Comparison of ENCODE assay signal across 13 cellular contexts in genomic region chr4:24809376-24809775, GRCh38. TPM values are rescaled to one million over a fixed set of nuclear protein-coding genes. Genes with fewer than 3 reads are reported as not detected.
DNase-seq lines count a peak whose midpoint lies in the region; ATAC-seq and TF ChIP-seq lines count a peak whose summit lies in the region.
"Had no signal": no experiment of that assay in that cellular context is flagged by ENCODE, and none has a peak within 500 bp of the region (broad histone marks: within the 10 kb centered on the region; RNA-seq: fewer than 3 reads in every experiment).

No MANE protein-coding gene starts in this region.

- intact Hi-C loops in left colon (cut with DNase I, micrococcal nuclease) = no loop called here

- H3K27ac ChIP-seq in brain microvascular endothelial cell = no peak overlapping the region

- POLR2A ChIA-PET in BJ (lab: Charles Lee) = no interaction called here

- TF ChIP-seq CTCF in BJ (IDR thresholded peaks at IDR 0.05; ENCODE audit: insufficient read depth, low read depth, low read length) = 0 out of 2 replicates have a peak, but pooled peaks have one; percentile 3
- peak; percentile 33 for TF ChIP-seq CTCF in HFFc6 (IDR thresholded peaks at IDR 0.05)
- TF ChIP-seq CTCF in brain microvascular endothelial cell (IDR thresholded peaks at IDR 0.05; ENCODE audit: low read depth, low read length, missing control alignments) = peak; percentile 42
- no peak for TF ChIP-seq CTCF in nephron progenitor cell (IDR thresholded peaks at IDR 0.05)

- H3K4me1 Mint-ChIP-seq in HFFc6 (ENCODE audit: low read depth) (peaks cover 16% of the 10 kb centered on the region), nephron progenitor cell (peaks cover 22% of the 10 kb centered on the region)
- no peaks in the 10 kb centered on the region for H3K4me1 Mint-ChIP-seq in activated T-cell treated with anti-CD3 and anti-CD28 coated beads, Interleukin-2, amount 50 U/mL, for 24 hours (ENCODE audit: low read depth)

- CTCF ChIA-PET in BJ (lab: Yijun Ruan, JAX) = interaction anchor here (1.1 to 2.9 kb wide), 2 partner anchors 12 to 47 kb away, joined by 4 to 8 read pairs; no protein-coding TSS in a partner anchor

- in situ Hi-C loops in brain microvascular endothelial cell (cut with HindIII; ENCODE audit: low pct_ligation_motif_present, low sequenced_read_pairs) = no loop called here

- H3K27me3 Mint-ChIP-seq in HFFc6 (ENCODE audit: insufficient read depth) (no peaks in the 10 kb centered on the region), nephron progenitor cell (ENCODE audit: low read depth, poor library complexity) (peaks cover 5% of the 10 kb centered on the region)
- peaks cover 6% of the 10 kb centered on the region for H3K27me3 Mint-ChIP-seq in activated T-cell treated with anti-CD3 and anti-CD28 coated beads, Interleukin-2, amount 50 U/mL, for 24 hours

- DNase-seq in BJ (ENCODE audit: low read depth) (no peak), HFFc6 (no peak), brain microvascular endothelial cell (no peak), left colon (no peak), nephron progenitor cell (no peak)
- DNase-seq in activated T-cell treated with anti-CD3 and anti-CD28 coated beads, Interleukin-2, amount 50 U/mL, for 24 hours = no peak
- DNase-seq in stimulated activated CD4-positive, alpha-beta T cell treated with anti-CD3 and anti-CD28 coated beads, Interleukin-12 subunit alpha, Interleukin-12 subunit beta, amount 100 ng/mL, for 4 hours = no peak
- DNase-seq: dorsolateral prefrontal cortex, NCI-H187, retina had no signal

- H3K4me3 Mint-ChIP-seq in HFFc6 (no peak overlapping the region), nephron progenitor cell (no peak overlapping the region)
- H3K4me3 Mint-ChIP-seq in activated T-cell treated with anti-CD3 and anti-CD28 coated beads, Interleukin-2, amount 50 U/mL, for 24 hours = no peak overlapping the region
- H3K4me3 Mint-ChIP-seq: T-helper 2 cell treated with Interferon-gamma antibody and Interleukin-4, amounts not matched to agents 5 μg/mL and 100 μg/mL, for 36 hours had no signal

- no peaks in the 10 kb centered on the region; the same call in 1 of the 2 replicates for H3K9me3 Mint-ChIP-seq in HFFc6
- peaks cover 15% of the 10 kb centered on the region for H3K9me3 Mint-ChIP-seq in nephron progenitor cell
- H3K9me3 Mint-ChIP-seq in activated T-cell treated with anti-CD3 and anti-CD28 coated beads, Interleukin-2, amount 50 U/mL, for 24 hours = peaks cover 7% of the 10 kb centered on the region
- H3K9me3 Mint-ChIP-seq: T-helper 2 cell treated with Interferon-gamma antibody and Interleukin-4, amounts not matched to agents 5 μg/mL and 100 μg/mL, for 36 hours had no signal

- H3K36me3 ChIP-seq in BJ (ENCODE audit: control insufficient read depth, insufficient read depth, low read length) (peaks cover 1% of the 10 kb centered on the region; the same call in 1 of the 2 replicates), brain microvascular endothelial cell (replicated peaks) (no peaks in the 10 kb centered on the region)

- H3K27me3 ChIP-seq in BJ (ENCODE audit: control insufficient read depth, insufficient read depth, low read length) (no peaks in the 10 kb centered on the region), brain microvascular endothelial cell (replicated peaks) (no peaks in the 10 kb centered on the region)
- H3K27me3 ChIP-seq: dorsolateral prefrontal cortex had no signal

- peak; percentile 25 for ATAC-seq in left colon
- ATAC-seq in GM21529 (IDR thresholded peaks at IDR 0.05; ENCODE audit: unreplicated experiment) = no peak
- ATAC-seq: activated naive CD4-positive, alpha-beta T cell treated with anti-CD3 and anti-CD28 coated beads, Interleukin-2, amount 50 U/mL, for 72 hours had no signal

- peak overlapping the region; percentile 41; the same call in 1 of the 2 replicates for H3K27ac Mint-ChIP-seq in HFFc6
- no peak overlapping the region for H3K27ac Mint-ChIP-seq in nephron progenitor cell
- H3K27ac Mint-ChIP-seq in activated T-cell treated with anti-CD3 and anti-CD28 coated beads, Interleukin-2, amount 50 U/mL, for 24 hours = no peak overlapping the region
- H3K27ac Mint-ChIP-seq: activated naive CD4-positive, alpha-beta T cell treated with anti-CD3 and anti-CD28 coated beads, Interleukin-2, amount 50 U/mL, for 72 hours; T-helper 2 cell treated with Interferon-gamma antibody and Interleukin-4, amounts not matched to agents 5 μg/mL and 100 μg/mL, for 36 hours had no signal

- peaks cover 22% of the 10 kb centered on the region for H3K36me3 Mint-ChIP-seq in HFFc6 (ENCODE audit: low read depth)
- H3K36me3 Mint-ChIP-seq in nephron progenitor cell (ENCODE audit: low read depth) = peaks cover 20% of the 10 kb centered on the region
- no peaks in the 10 kb centered on the region for H3K36me3 Mint-ChIP-seq in activated T-cell treated with anti-CD3 and anti-CD28 coated beads, Interleukin-2, amount 50 U/mL, for 24 hours (ENCODE audit: low read depth)

- H3K4me3 ChIP-seq in BJ (ENCODE audit: low read depth, low read length) (no peak overlapping the region), brain microvascular endothelial cell (ENCODE audit: low read depth, low read length) (no peak overlapping the region)
- H3K4me3 ChIP-seq: dorsolateral prefrontal cortex had no signal

RNA-seq across cellular contexts. Expression of gene SOD3, which starts 14.0 kb away (rescaled TPM):
- 14.9 and 25.7 TPM in 2 replicates for polyA plus RNA-seq in BJ (2011; rRNA removed)
- polyA minus RNA-seq in BJ (2011; rRNA and poly(A)+ RNA removed) = 2.4 and 4.2 TPM in 2 replicates
- total RNA-seq in HFFc6 (2021; fragmentation: NEBNext Ultra II Directional; extraction: Animal tissue kit (Norgen Biotek cat#: 25700)) = 10 to 100 TPM; 13.9 to 18.5 (median 16.9) TPM
- total RNA-seq in left colon = 10 to 100 TPM; 28.2 to 40.9 TPM
- total RNA-seq: activated naive CD4-positive, alpha-beta T cell treated with anti-CD3 and anti-CD28 coated beads, Interleukin-2, amount 50 U/mL, for 72 hours had no signal
